Comparison of ENCODE assay signal across 8 cellular contexts in genomic region chrX:135985974-135986312, GRCh38. TPM values are rescaled to one million over a fixed set of nuclear protein-coding genes. Genes with fewer than 3 reads are reported as not detected.
DNase-seq lines count a peak whose midpoint lies in the region; FAIRE-seq and TF ChIP-seq lines count a peak whose summit lies in the region.

No MANE protein-coding gene starts in this region.

- peak overlapping the region; percentile 67 for H3K4me3 ChIP-seq in GM08714 (ENCODE audit: low read length)
- H3K4me3 ChIP-seq in SJSA1 = peak overlapping the region; percentile 68
- H3K4me3 ChIP-seq in fibroblast of mammary gland (ENCODE audit: control insufficient read depth, low read depth, low read length) = peak overlapping the region; percentile 71
- H3K4me3 ChIP-seq in trophoblast cell (ENCODE audit: low read depth, low read length) = peak overlapping the region; percentile 88

- H3K79me2 ChIP-seq in trophoblast cell (ENCODE audit: control insufficient read depth, insufficient read depth, low read length, poor library complexity) = peaks cover 5% of the 10 kb centered on the region

- peak overlapping the region; percentile 69 for H2BK120ac ChIP-seq in trophoblast cell (ENCODE audit: insufficient read depth, low read length, poor library complexity)

- H3K27ac ChIP-seq in SJSA1 (no peak overlapping the region), trophoblast cell (ENCODE audit: low read depth, low read length) (peak overlapping the region; percentile 71)

- H3K9me3 ChIP-seq in SJSA1 (replicated peaks) = no peaks in the 10 kb centered on the region
- H3K9me3 ChIP-seq in trophoblast cell (ENCODE audit: insufficient read depth, low read depth, low read length) = no peaks in the 10 kb centered on the region

- peak overlapping the region; percentile 93 for H3K18ac ChIP-seq in trophoblast cell (ENCODE audit: low read length)

- no peak overlapping the region for H2AFZ ChIP-seq in trophoblast cell (ENCODE audit: insufficient read depth, low read length, poor library complexity)

- H3K4me2 ChIP-seq in trophoblast cell (ENCODE audit: low read length) = peak overlapping the region; percentile 82

- no peak overlapping the region for H2AK5ac ChIP-seq in trophoblast cell (ENCODE audit: low read length)

- H3K79me1 ChIP-seq in trophoblast cell (ENCODE audit: low read length) = peaks cover 7% of the 10 kb centered on the region

- H4K12ac ChIP-seq in trophoblast cell (ENCODE audit: low read depth, low read length) = peak overlapping the region; percentile 90

- TF ChIP-seq CTCF in fibroblast of mammary gland (conservative IDR thresholded peaks at IDR 0.05; ENCODE audit: control insufficient read depth, insufficient read depth, low read depth, low read length) = no peak

- peaks cover 3% of the 10 kb centered on the region; the same call in 1 of the 2 replicates for H3K4me1 ChIP-seq in SJSA1 (replicated peaks)
- peaks cover 1 to 4% of the 10 kb centered on the region in 2 experiments for H3K4me1 ChIP-seq in trophoblast cell (ENCODE audit: control insufficient read depth in 1 of 2, insufficient read depth in 2 of 2, low read length in 2 of 2)

- peak overlapping the region; percentile 52 for H2BK5ac ChIP-seq in trophoblast cell (ENCODE audit: low read depth, low read length, poor library complexity)

- peak overlapping the region; percentile 94 for H3K14ac ChIP-seq in trophoblast cell (ENCODE audit: low read length)

- peak overlapping the region; percentile 90 for H4K8ac ChIP-seq in trophoblast cell (ENCODE audit: low read depth, low read length)

- no CpG with 5 or more reads among the region's 14 CpGs for WGBS in trophoblast cell (ENCODE audit: extremely low coverage, insufficient coverage, insufficient read length)

- peak overlapping the region; percentile 80 for H3K4ac ChIP-seq in trophoblast cell (ENCODE audit: low read depth, low read length)

- H2BK12ac ChIP-seq in trophoblast cell (ENCODE audit: low read length) = no peak overlapping the region

- H3K27me3 ChIP-seq in SJSA1 (replicated peaks) = no peaks in the 10 kb centered on the region
- H3K27me3 ChIP-seq in trophoblast cell (ENCODE audit: insufficient read depth, low read length) = no peaks in the 10 kb centered on the region

- no peak for DNase-seq in SJSA1 (ENCODE audit: low read depth in 1 of 2, low spot score in 2 of 2)
- DNase-seq in fibroblast of mammary gland (ENCODE audit: low read depth) = no peak
- peak in 1 of 2 donors; percentile 3 for DNase-seq in trophoblast cell
- DNase-seq in COLO829 (ENCODE audit: low spot score) = no peak
- no peak for DNase-seq in NCI-H1694 (lab: John Stamatoyannopoulos, UW)
- no peak for DNase-seq in pons (ENCODE audit: low spot score)
- DNase-seq in H54 (ENCODE audit: insufficient read length, low spot score) = no peak

- FAIRE-seq in H54 (lab: Jason Lieb, UNC) = no peak

- H3K36me3 ChIP-seq in SJSA1 (no peaks in the 10 kb centered on the region), trophoblast cell (ENCODE audit: control insufficient read depth in 1 of 2, insufficient read depth in 2 of 2, low read length in 2 of 2) (no peaks in the 10 kb centered on the region)

- H4K91ac ChIP-seq in trophoblast cell (ENCODE audit: low read depth, low read length) = peak overlapping the region; percentile 2

- TF ChIP-seq POLR2A in H54 (IDR thresholded peaks at IDR 0.05; ENCODE audit: low read depth, low read length) = no peak

- no peak overlapping the region for H3K23ac ChIP-seq in trophoblast cell (ENCODE audit: low read length)

- H3K9ac ChIP-seq in trophoblast cell (ENCODE audit: low read length) = no peak overlapping the region

RNA-seq across cellular contexts. Expression of gene SLC9A6, which starts 0.7 kb away (rescaled TPM):
- total RNA-seq in SJSA1 (2014; rRNA removed; shearing (Covaris generic)) = 23.6 and 23.9 TPM in 2 replicates
- 9.8 and 10.3 TPM in 2 replicates for polyA plus RNA-seq in trophoblast cell (2013)

RNA-seq across cellular contexts. Expression of gene MMGT1, which starts 12.2 kb away (rescaled TPM):
- 32.4 and 39.4 TPM in 2 replicates for total RNA-seq in SJSA1 (2014; rRNA removed; shearing (Covaris generic))
- 18.7 and 19.3 TPM in 2 replicates for polyA plus RNA-seq in trophoblast cell (2013)
